Comparison of ENCODE assay signal across 18 cellular contexts in genomic region chr5:172630482-172630881, GRCh38.
"Had no signal": no experiment of that assay in that cellular context is flagged by ENCODE, and none has a peak within 500 bp of the region (broad histone marks: within the 10 kb centered on the region; RNA-seq: fewer than 3 reads in every experiment).

No MANE protein-coding gene starts in this region.

- H3K79me2 ChIP-seq: parathyroid adenoma had no signal

- H3K27ac ChIP-seq: dorsolateral prefrontal cortex, parathyroid adenoma, psoas muscle, sigmoid colon, skin epidermis, stomach, thoracic aorta had no signal

- H3K9me3 Mint-ChIP-seq: natural killer cell treated with Interleukin-12 subunit alpha and Interleukin-12 subunit beta and Interleukin-15 and Interleukin-18, amount 100 ng/mL, for 72 hours had no signal

- H3K36me3 Mint-ChIP-seq: natural killer cell treated with Interleukin-12 subunit alpha and Interleukin-12 subunit beta and Interleukin-15 and Interleukin-18, amount 100 ng/mL, for 72 hours had no signal

- H3K36me3 ChIP-seq: sigmoid colon, stomach, thoracic aorta had no signal

- H3K9me3 ChIP-seq: psoas muscle, sigmoid colon, stomach, thoracic aorta had no signal

- H3K4me3 ChIP-seq: dorsolateral prefrontal cortex, psoas muscle, sigmoid colon, skin epidermis, stomach, thoracic aorta had no signal

- H2AFZ ChIP-seq: parathyroid adenoma had no signal

- H3K27me3 ChIP-seq: sigmoid colon, stomach had no signal

- DNase-seq: dorsolateral prefrontal cortex; effector CD8-positive, alpha-beta T cell; foreskin melanocyte; hippocampal formation; kidney glomerular epithelial cell; psoas muscle; retina; sigmoid colon; stimulated activated CD4-positive, alpha-beta T cell treated with anti-CD3 and anti-CD28 coated beads, Interleukin-2, amount 100 ng/mL, for 24 hours; stimulated activated CD4-positive, alpha-beta T cell treated with anti-CD3 and anti-CD28 coated beads, Interleukin-4, amount 100 ng/mL, for 4 hours; stimulated activated naive CD4-positive, alpha-beta T cell; stomach; substantia nigra; trophoblast cell had no signal

- ATAC-seq: natural killer cell treated with Interleukin-12 subunit alpha and Interleukin-12 subunit beta and Interleukin-15 and Interleukin-18, amount 100 ng/mL, for 72 hours; psoas muscle had no signal

- H3K9ac ChIP-seq: parathyroid adenoma had no signal

- H3K4me3 Mint-ChIP-seq: natural killer cell treated with Interleukin-12 subunit alpha and Interleukin-12 subunit beta and Interleukin-15 and Interleukin-18, amount 100 ng/mL, for 72 hours had no signal

- H3K27ac Mint-ChIP-seq: natural killer cell treated with Interleukin-12 subunit alpha and Interleukin-12 subunit beta and Interleukin-15 and Interleukin-18, amount 100 ng/mL, for 72 hours had no signal

- H3K4me1 ChIP-seq: parathyroid adenoma, psoas muscle, sigmoid colon, stomach had no signal
